ENCODE assay signal across 16 cellular contexts in genomic region chr16:8955828-8956227, GRCh38. TPM values are rescaled to one million over a fixed set of nuclear protein-coding genes. Genes with fewer than 3 reads are reported as not detected.
DNase-seq lines count a peak whose midpoint lies in the region; ATAC-seq lines count a peak whose summit lies in the region.
"Had no signal": no experiment of that assay in that cellular context is flagged by ENCODE, and none has a peak within 500 bp of the region (broad histone marks: within the 10 kb centered on the region; RNA-seq: fewer than 3 reads in every experiment).

No MANE protein-coding gene starts in this region.

- CTCF ChIA-PET in activated CD4-positive, alpha-beta memory T cell treated with anti-CD3 and anti-CD28 coated beads for 36 hours (lab: Charles Lee), result interaction anchor here (0.9 kb wide), 1 partner anchor 19 kb away, joined by 3 read pairs; no protein-coding TSS in a partner anchor

- no peaks in the 10 kb centered on the region for H3K9me3 Mint-ChIP-seq in activated T-cell treated with anti-CD3 and anti-CD28 coated beads, Interleukin-2, amount 50 U/mL, for 72 hours
- no peaks in the 10 kb centered on the region for H3K9me3 Mint-ChIP-seq in immature natural killer cell
- no peaks in the 10 kb centered on the region for H3K9me3 Mint-ChIP-seq in stimulated activated naive B cell treated with anti-CD40 and anti-IgM and Interleukin-4, amounts not matched to agents 10 μg/mL and 1 μg/mL and 100 μg/mL, for 72 hours
- no peaks in the 10 kb centered on the region for H3K9me3 Mint-ChIP-seq in activated CD4-positive, alpha-beta memory T cell treated with anti-CD3 and anti-CD28 coated beads for 36 hours
- H3K9me3 Mint-ChIP-seq: neural crest cell, T-cell had no signal

- H3K27ac Mint-ChIP-seq in activated T-cell treated with anti-CD3 and anti-CD28 coated beads, Interleukin-2, amount 50 U/mL, for 72 hours, result peak overlapping the region; percentile 1
- H3K27ac Mint-ChIP-seq in immature natural killer cell, result peak overlapping the region in 2 of 6 donors; percentile 51 to 55
- H3K27ac Mint-ChIP-seq in stimulated activated naive B cell treated with anti-CD40 and anti-IgM and Interleukin-4, amounts not matched to agents 10 μg/mL and 1 μg/mL and 100 μg/mL, for 72 hours, result peak overlapping the region; percentile 9
- no peak overlapping the region for H3K27ac Mint-ChIP-seq in activated CD4-positive, alpha-beta memory T cell treated with anti-CD3 and anti-CD28 coated beads for 36 hours
- H3K27ac Mint-ChIP-seq: T-cell had no signal

- intact Hi-C loops in activated CD4-positive, alpha-beta memory T cell treated with anti-CD3 and anti-CD28 coated beads for 36 hours (cut with micrococcal nuclease), result no loop called here

- peaks cover 24% of the 10 kb centered on the region for H3K4me1 ChIP-seq in NT2/D1 (ENCODE audit: insufficient read depth, insufficient read length)

- ATAC-seq in activated T-cell treated with anti-CD3 and anti-CD28 coated beads, Interleukin-2, amount 50 U/mL, for 72 hours (replicated peaks in 1 of 2), result no peak
- no peak for ATAC-seq in stimulated activated naive B cell treated with anti-CD40 and anti-IgM and Interleukin-4, amounts not matched to agents 10 μg/mL and 1 μg/mL and 100 μg/mL, for 72 hours (replicated peaks)
- ATAC-seq: T-cell had no signal

- H3K27me3 ChIP-seq in NT2/D1 (ENCODE audit: insufficient read depth, insufficient read length), result no peaks in the 10 kb centered on the region
- H3K27me3 ChIP-seq: heart right ventricle had no signal

- no peaks in the 10 kb centered on the region for H3K27me3 Mint-ChIP-seq in activated T-cell treated with anti-CD3 and anti-CD28 coated beads, Interleukin-2, amount 50 U/mL, for 72 hours (ENCODE audit: low read depth)
- H3K27me3 Mint-ChIP-seq in immature natural killer cell (ENCODE audit: low read depth in 3 of 3), result peaks cover 0 to 3% (median 0%) of the 10 kb centered on the region in 3 donors
- no peaks in the 10 kb centered on the region for H3K27me3 Mint-ChIP-seq in stimulated activated naive B cell treated with anti-CD40 and anti-IgM and Interleukin-4, amounts not matched to agents 10 μg/mL and 1 μg/mL and 100 μg/mL, for 72 hours
- H3K27me3 Mint-ChIP-seq in activated CD4-positive, alpha-beta memory T cell treated with anti-CD3 and anti-CD28 coated beads for 36 hours, result no peaks in the 10 kb centered on the region
- H3K27me3 Mint-ChIP-seq: T-cell had no signal

- no peaks in the 10 kb centered on the region for H3K36me3 Mint-ChIP-seq in activated T-cell treated with anti-CD3 and anti-CD28 coated beads, Interleukin-2, amount 50 U/mL, for 72 hours (ENCODE audit: insufficient read depth in 2 of 2)
- H3K36me3 Mint-ChIP-seq in immature natural killer cell, result no peaks in the 10 kb centered on the region
- peaks cover 4 to 22% of the 10 kb centered on the region in 2 donors for H3K36me3 Mint-ChIP-seq in stimulated activated naive B cell treated with anti-CD40 and anti-IgM and Interleukin-4, amounts not matched to agents 10 μg/mL and 1 μg/mL and 100 μg/mL, for 72 hours
- peaks cover 4% of the 10 kb centered on the region for H3K36me3 Mint-ChIP-seq in activated CD4-positive, alpha-beta memory T cell treated with anti-CD3 and anti-CD28 coated beads for 36 hours
- H3K36me3 Mint-ChIP-seq: T-cell had no signal

- peaks cover 90% of the 10 kb centered on the region for H3K4me1 Mint-ChIP-seq in activated T-cell treated with anti-CD3 and anti-CD28 coated beads, Interleukin-2, amount 50 U/mL, for 72 hours (ENCODE audit: low read depth)
- H3K4me1 Mint-ChIP-seq in immature natural killer cell, result peaks cover 88 to 93% of the 10 kb centered on the region in 2 donors
- H3K4me1 Mint-ChIP-seq in stimulated activated naive B cell treated with anti-CD40 and anti-IgM and Interleukin-4, amounts not matched to agents 10 μg/mL and 1 μg/mL and 100 μg/mL, for 72 hours, result peaks cover 72 to 85% of the 10 kb centered on the region in 2 donors
- peaks cover 91% of the 10 kb centered on the region for H3K4me1 Mint-ChIP-seq in activated CD4-positive, alpha-beta memory T cell treated with anti-CD3 and anti-CD28 coated beads for 36 hours (ENCODE audit: low read depth)

- no peak overlapping the region for H3K4me3 ChIP-seq in NT2/D1 (ENCODE audit: insufficient read length, low read depth)
- H3K4me3 ChIP-seq: heart right ventricle had no signal

- H3K9ac ChIP-seq in NT2/D1 (ENCODE audit: insufficient read length, low read depth), result peak overlapping the region; percentile 13

- peak overlapping the region; percentile 8 to 22 for H3K4me3 Mint-ChIP-seq in activated T-cell treated with anti-CD3 and anti-CD28 coated beads, Interleukin-2, amount 50 U/mL, for 72 hours
- peak overlapping the region in 4 of 5 donors; percentile 36 to 54 (median 45) for H3K4me3 Mint-ChIP-seq in immature natural killer cell
- H3K4me3 Mint-ChIP-seq in stimulated activated naive B cell treated with anti-CD40 and anti-IgM and Interleukin-4, amounts not matched to agents 10 μg/mL and 1 μg/mL and 100 μg/mL, for 72 hours, result peak overlapping the region in 1 of 2 donors; percentile 19
- H3K4me3 Mint-ChIP-seq in activated CD4-positive, alpha-beta memory T cell treated with anti-CD3 and anti-CD28 coated beads for 36 hours, result no peak overlapping the region
- H3K4me3 Mint-ChIP-seq: neural crest cell had no signal

- DNase-seq in activated T-cell treated with anti-CD3 and anti-CD28 coated beads, Interleukin-2, amount 50 U/mL, for 72 hours, result no peak
- no peak for DNase-seq in activated T-cell treated with anti-CD3 and anti-CD28 coated beads, Interleukin-2, amount 50 U/mL, for 48 hours
- DNase-seq in NT2/D1 (ENCODE audit: low read depth, low spot score) (no peak), immature natural killer cell (no peak), activated gamma-delta T cell treated with Interleukin-2 at 50 U/mL for 16 hours (no peak), SW 1271 (lab: John Stamatoyannopoulos, UW) (no peak)
- DNase-seq in stimulated activated naive B cell treated with anti-CD40 and anti-IgM and Interleukin-4, amounts not matched to agents 10 μg/mL and 1 μg/mL and 100 μg/mL, for 72 hours, result no peak
- DNase-seq in activated CD4-positive, alpha-beta memory T cell treated with anti-CD3 and anti-CD28 coated beads for 36 hours, result no peak
- DNase-seq: central memory CD4-positive, alpha-beta T cell; DMS53; heart right ventricle; Kasumi-1; NCI-H2029; small intestine; T-cell had no signal

- no peaks in the 10 kb centered on the region for H3K9me3 ChIP-seq in NT2/D1 (ENCODE audit: insufficient read depth, low read length)
- H3K9me3 ChIP-seq: heart right ventricle had no signal

- POLR2A ChIA-PET in activated CD4-positive, alpha-beta memory T cell treated with anti-CD3 and anti-CD28 coated beads for 36 hours (lab: Charles Lee), result no interaction called here

- no peaks in the 10 kb centered on the region for H3K36me3 ChIP-seq in NT2/D1 (ENCODE audit: insufficient read depth, insufficient read length, low read length)
- H3K36me3 ChIP-seq: heart right ventricle had no signal

RNA-seq across cellular contexts. Expression of gene USP7, which starts 7.9 kb away (rescaled TPM):
- total RNA-seq in activated T-cell treated with anti-CD3 and anti-CD28 coated beads, Interleukin-2, amount 50 U/mL, for 72 hours, result 100 to 1,000 TPM; 126 to 131 TPM
- polyA plus RNA-seq in immature natural killer cell, result 10 to 100 TPM in 2 of 3 donors, 1 to 10 TPM in 1; 4.4 to 11.9 (median 10.2) TPM
- 100 to 1,000 TPM; 154 to 170 TPM for total RNA-seq in activated CD4-positive, alpha-beta memory T cell treated with anti-CD3 and anti-CD28 coated beads for 36 hours
